ENCODE assay signal across 8 cellular contexts in genomic region chr12:4274396-4274959, GRCh38. TPM values are rescaled to one million over a fixed set of nuclear protein-coding genes. Genes with fewer than 3 reads are reported as not detected.
DNase-seq lines count a peak whose midpoint lies in the region; ATAC-seq and TF ChIP-seq lines count a peak whose summit lies in the region.

No MANE protein-coding gene starts in this region.

- no peaks in the 10 kb centered on the region for H3K27me3 Mint-ChIP-seq in activated CD4-positive, alpha-beta memory T cell treated with anti-CD3 and anti-CD28 coated beads, Interleukin-2, amount 10 ng/mL, durations not matched to agents 7 days and 5 days
- peaks cover 70% of the 10 kb centered on the region for H3K27me3 Mint-ChIP-seq in osteocyte (ENCODE audit: unreplicated experiment)

- under 1% methylated on average over 29 of the region's 39 CpGs for WGBS in esophagus muscularis mucosa

- no peaks in the 10 kb centered on the region for H3K9me3 ChIP-seq in esophagus muscularis mucosa

- in situ Hi-C loops in GM13977 (cut with MboI; ENCODE audit: low pct_unique_long_range_greater_than_20kb, low sequenced_read_pairs, unreplicated experiment) = loop anchor here (10.0 kb wide), 3 partner anchors 170 to 380 kb away; no protein-coding TSS in a partner anchor

- intact Hi-C loops in esophagus muscularis mucosa (cut with DNase I) = no loop called here

- CTCF ChIA-PET in activated CD4-positive, alpha-beta memory T cell treated with anti-CD3 and anti-CD28 coated beads, Interleukin-2, amount 10 ng/mL, durations not matched to agents 7 days and 5 days (lab: Charles Lee) = interaction anchor here (0.5 to 13.5 kb wide), 4 partner anchors 49 to 168 kb away, joined by 3 to 190 read pairs (median 100); no protein-coding TSS in a partner anchor

- H3K36me3 ChIP-seq in esophagus muscularis mucosa = peaks cover 0 to 20% (median 19%) of the 10 kb centered on the region in 4 donors

- no peak for TF ChIP-seq CTCF in esophagus muscularis mucosa (IDR thresholded peaks at IDR 0.05)
- TF ChIP-seq CTCF in osteocyte (IDR thresholded peaks at IDR 0.05) = no peak
- no peak for TF ChIP-seq CTCF in GM13977 (IDR thresholded peaks at IDR 0.05; ENCODE audit: extremely low read depth, insufficient read depth, missing control alignments)

- no peak for ATAC-seq in HG02840 (IDR thresholded peaks at IDR 0.05; ENCODE audit: low FRiP score, unreplicated experiment)

- peak; percentile 34 for DNase-seq in activated CD4-positive, alpha-beta memory T cell treated with anti-CD3 and anti-CD28 coated beads, Interleukin-2, amount 10 ng/mL, durations not matched to agents 7 days and 5 days
- DNase-seq in esophagus muscularis mucosa (ENCODE audit: extremely low spot score) (no peak), osteocyte (ENCODE audit: extremely low spot score, unreplicated experiment) (peak; percentile 69), AG08396 (ENCODE audit: low spot score) (no peak), HK-2 (ENCODE audit: unreplicated experiment) (no peak), GM13977 (ENCODE audit: low spot score) (no peak)

- TF ChIP-seq EP300 in esophagus muscularis mucosa (IDR thresholded peaks at IDR 0.05) = no peak

- H3K27ac Mint-ChIP-seq in activated CD4-positive, alpha-beta memory T cell treated with anti-CD3 and anti-CD28 coated beads, Interleukin-2, amount 10 ng/mL, durations not matched to agents 7 days and 5 days = peak overlapping the region; percentile 100
- peak overlapping the region; percentile 86 for H3K27ac Mint-ChIP-seq in osteocyte (ENCODE audit: unreplicated experiment)

- peak overlapping the region; percentile 97 for H3K4me3 Mint-ChIP-seq in activated CD4-positive, alpha-beta memory T cell treated with anti-CD3 and anti-CD28 coated beads, Interleukin-2, amount 10 ng/mL, durations not matched to agents 7 days and 5 days
- peak overlapping the region; percentile 76 for H3K4me3 Mint-ChIP-seq in osteocyte (ENCODE audit: unreplicated experiment)

- peak overlapping the region; percentile 71 to 98 (median 76) for H3K4me3 ChIP-seq in esophagus muscularis mucosa

- peaks cover 0 to 5% (median 2%) of the 10 kb centered on the region in 4 donors for H3K27me3 ChIP-seq in esophagus muscularis mucosa

- H3K36me3 Mint-ChIP-seq in activated CD4-positive, alpha-beta memory T cell treated with anti-CD3 and anti-CD28 coated beads, Interleukin-2, amount 10 ng/mL, durations not matched to agents 7 days and 5 days (ENCODE audit: low read depth) = peaks cover 59% of the 10 kb centered on the region
- peaks cover 2% of the 10 kb centered on the region for H3K36me3 Mint-ChIP-seq in osteocyte (ENCODE audit: unreplicated experiment)

- H3K4me1 Mint-ChIP-seq in activated CD4-positive, alpha-beta memory T cell treated with anti-CD3 and anti-CD28 coated beads, Interleukin-2, amount 10 ng/mL, durations not matched to agents 7 days and 5 days = peaks cover 47% of the 10 kb centered on the region
- peaks cover 43% of the 10 kb centered on the region for H3K4me1 Mint-ChIP-seq in osteocyte (ENCODE audit: unreplicated experiment)

- TF ChIP-seq POLR2A in GM19193 (IDR thresholded peaks at IDR 0.05; ENCODE audit: extremely low read depth, insufficient read depth, insufficient read length) (peak; percentile 42), esophagus muscularis mucosa (IDR thresholded peaks at IDR 0.05; ENCODE audit: low read depth) (no peak)

- H3K4me1 ChIP-seq in esophagus muscularis mucosa = peaks cover 60 to 75% (median 72%) of the 10 kb centered on the region in 4 donors

- H3K9me3 Mint-ChIP-seq in activated CD4-positive, alpha-beta memory T cell treated with anti-CD3 and anti-CD28 coated beads, Interleukin-2, amount 10 ng/mL, durations not matched to agents 7 days and 5 days = no peaks in the 10 kb centered on the region
- no peaks in the 10 kb centered on the region for H3K9me3 Mint-ChIP-seq in osteocyte (ENCODE audit: unreplicated experiment)

- POLR2A ChIA-PET in activated CD4-positive, alpha-beta memory T cell treated with anti-CD3 and anti-CD28 coated beads, Interleukin-2, amount 10 ng/mL, durations not matched to agents 7 days and 5 days (lab: Charles Lee) = interaction anchor here (1.0 to 22.7 kb wide), 14 partner anchors 8 to 405 kb away, joined by 4 to 422 read pairs (median 19); no protein-coding TSS in a partner anchor

- H3K27ac ChIP-seq in esophagus muscularis mucosa (replicated peaks in 1 of 4) = peak overlapping the region; percentile 93 to 98 (median 97)

RNA-seq across cellular contexts. Expression of gene CCND2, which starts 0.9 kb away (rescaled TPM):
- total RNA-seq in activated CD4-positive, alpha-beta memory T cell treated with anti-CD3 and anti-CD28 coated beads, Interleukin-2, amount 10 ng/mL, durations not matched to agents 7 days and 5 days = 100 to 1,000 TPM; 389 to 401 TPM
- total RNA-seq in esophagus muscularis mucosa (100 to 1,000 TPM; 101 to 122 (median 111) TPM), osteocyte (9.8 and 12.6 TPM in 2 replicates)

RNA-seq across cellular contexts. Expression of gene TIGAR, which starts 46.5 kb away (rescaled TPM):
- total RNA-seq in activated CD4-positive, alpha-beta memory T cell treated with anti-CD3 and anti-CD28 coated beads, Interleukin-2, amount 10 ng/mL, durations not matched to agents 7 days and 5 days = 10 to 100 TPM; 11.8 to 12.8 TPM
- total RNA-seq in esophagus muscularis mucosa (1 to 10 TPM; 6.6 to 7.6 (median 7.4) TPM), osteocyte (16.6 and 19.9 TPM in 2 replicates)

Comparison
In these comparisons a context has a peak if more than half of its experiments do, and no peak if none do; other contexts are left out.
1. DNase-seq: peak in activated CD4-positive, alpha-beta memory T cell treated with anti-CD3 and anti-CD28 coated beads, Interleukin-2, amount 10 ng/mL, durations not matched to agents 7 days and 5 days (single experiment) and osteocyte (single experiment); none in esophagus muscularis mucosa (single experiment), AG08396 (single experiment), HK-2 (single experiment) and GM13977 (single experiment).